Comparison of ENCODE assay signal across 9 cellular contexts in the genomic region with DNA sequence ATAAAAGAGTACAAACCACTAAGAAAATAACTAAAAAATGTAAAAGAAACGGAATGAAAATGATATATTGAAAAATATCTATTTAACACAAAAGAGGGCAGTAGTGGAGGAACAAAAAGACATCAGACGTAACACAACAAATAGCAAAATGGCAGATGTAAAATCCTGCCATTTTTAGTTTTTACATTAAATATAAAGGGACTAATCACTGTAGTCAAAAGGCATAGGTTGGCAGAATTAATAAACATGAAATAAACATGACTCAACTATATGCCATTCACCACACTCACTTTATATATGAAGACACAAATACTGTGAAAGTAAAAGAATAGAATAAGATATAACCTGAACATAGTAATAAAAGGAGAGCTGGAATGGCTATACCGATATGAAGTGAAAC. TPM values are rescaled to one million over a fixed set of nuclear protein-coding genes. Genes with fewer than 3 reads are reported as not detected.
"Had no signal": no experiment of that assay in that cellular context is flagged by ENCODE, and none has a peak within 500 bp of the region (broad histone marks: within the 10 kb centered on the region; RNA-seq: fewer than 3 reads in every experiment).

No MANE protein-coding gene starts in this region.

- FAIRE-seq: G401.6, GM12878, GM12891, GM12892, GM18507, GM19239 had no signal

- DNase-seq: GDM1, GF-D8 had no signal

- ATAC-seq: GM12878 had no signal

- H3K4me3 ChIP-seq: GM12878 had no signal

RNA-seq across cellular contexts. Expression of gene MTUS2, which starts 11.0 kb away (rescaled TPM):
- total RNA-seq: G401 had no signal
